ENCODE assay signal across 25 cellular contexts in the genomic region with DNA sequence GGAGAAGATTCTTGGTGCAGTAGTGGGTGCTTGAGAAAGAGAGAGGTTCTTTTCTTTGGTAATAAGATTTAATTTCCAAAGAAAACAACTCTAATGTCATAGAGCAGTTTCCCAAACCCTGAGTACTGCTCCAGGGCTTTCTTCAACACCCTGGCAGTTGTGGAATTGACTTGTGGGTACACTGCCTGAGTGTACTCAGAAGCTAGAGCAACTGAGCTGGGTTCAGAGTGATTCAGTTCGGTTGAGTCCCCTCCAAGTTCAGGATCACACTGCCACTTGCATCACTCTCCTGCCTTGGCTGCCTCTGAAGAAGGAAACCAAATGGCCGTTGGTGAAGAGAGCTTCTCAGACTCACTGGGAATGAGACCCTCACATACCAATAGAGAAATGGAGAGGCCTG.
"Had no signal": no experiment of that assay in that cellular context is flagged by ENCODE, and none has a peak within 500 bp of the region (broad histone marks: within the 10 kb centered on the region; RNA-seq: fewer than 3 reads in every experiment).

No MANE protein-coding gene starts in this region.

- H3K27ac ChIP-seq: neutrophil, ovary, right lobe of liver, skin epidermis, thyroid gland, WERI-Rb-1 had no signal

- FAIRE-seq: bronchial epithelial cell, kidney, TTC549 had no signal

- DNase-seq: activated CD4-positive, alpha-beta memory T cell treated with anti-CD3 and anti-CD28 coated beads, Interleukin-2, amount 10 ng/mL, durations not matched to agents 7 days and 5 days; activated CD4-positive, alpha-beta T cell treated with anti-CD3 and anti-CD28 coated beads for 48 hours; activated gamma-delta T cell treated with Interleukin-2 at 50 U/mL for 16 hours; activated naive CD4-positive, alpha-beta T cell treated with anti-CD3 and anti-CD28 coated beads, Interleukin-2, amount 50 U/mL, for 16 hours; activated T-cell treated with anti-CD3 and anti-CD28 coated beads, Interleukin-2, amount 50 U/mL, for 4 hours; endodermal cell; hippocampal formation; kidney; left colon; mammary epithelial cell; ovary; right lobe of liver; stimulated activated CD4-positive, alpha-beta T cell treated with anti-CD3 and anti-CD28 coated beads, Interleukin-12 subunit alpha, Interleukin-12 subunit beta, amount 100 ng/mL, for 4 hours; stimulated activated CD4-positive, alpha-beta T cell treated with anti-CD3 and anti-CD28 coated beads, Interleukin-4, amount 100 ng/mL, for 1 hour; stimulated activated naive CD8-positive, alpha-beta T cell treated with anti-CD3 and anti-CD28 coated beads, Interleukin-15, Interleukin-2, amounts not matched to agents 100 U/mL and 50 U/mL, for 24 hours; T-helper 9 cell; thyroid gland; WERI-Rb-1 had no signal

- H3K36me3 ChIP-seq: neutrophil, ovary, right lobe of liver, thyroid gland, WERI-Rb-1 had no signal

- H3K9me3 ChIP-seq: neutrophil, ovary, right lobe of liver, thyroid gland had no signal

- H3K4me3 ChIP-seq: ovary, right lobe of liver, skin epidermis, thyroid gland had no signal

- H3K27me3 ChIP-seq: ovary, right lobe of liver, thyroid gland had no signal

- ATAC-seq: activated CD4-positive, CD25-positive, alpha-beta regulatory T cell treated with anti-CD3 and anti-CD28 coated beads, Interleukin-2, amount 50 U/mL, for 24 hours; activated T-cell treated with anti-CD3 and anti-CD28 coated beads, Interleukin-2, amount 50 U/mL, for 4 hours; activated T-helper 17 cell treated with anti-CD3 and anti-CD28 coated beads, Interleukin-2, amount 50 U/mL, for 72 hours; esophagus mucosa; left colon; right lobe of liver; stimulated activated naive CD8-positive, alpha-beta T cell treated with anti-CD3 and anti-CD28 coated beads, Interleukin-15, Interleukin-2, amounts not matched to agents 100 U/mL and 50 U/mL, for 24 hours had no signal
